Comparison of ENCODE assay signal across 20 cellular contexts in genomic region chr19:35015576-35016351, GRCh38. TPM values are rescaled to one million over a fixed set of nuclear protein-coding genes. Genes with fewer than 3 reads are reported as not detected.
DNase-seq lines count a peak whose midpoint lies in the region; ATAC-seq and TF ChIP-seq lines count a peak whose summit lies in the region.
"Had no signal": no experiment of that assay in that cellular context is flagged by ENCODE, and none has a peak within 500 bp of the region (broad histone marks: within the 10 kb centered on the region; RNA-seq: fewer than 3 reads in every experiment).

No MANE protein-coding gene starts in this region.

- peaks cover 11% of the 10 kb centered on the region for H3K4me1 Mint-ChIP-seq in endothelial cell (ENCODE audit: unreplicated experiment)

- TF ChIP-seq RAD21 in SK-N-SH (IDR thresholded peaks at IDR 0.05; ENCODE audit: low read length) = no peak

- DNase-seq in SK-N-SH (peak; percentile 23), HCEC 1CT (peak; percentile 25), endothelial cell (ENCODE audit: low spot score) (no peak), sciatic nerve (ENCODE audit: low spot score) (no peak), A673 (ENCODE audit: low spot score) (no peak)
- DNase-seq: 8988T; activated naive CD4-positive, alpha-beta T cell treated with anti-CD3 and anti-CD28 coated beads, Interleukin-2, amount 10 ng/mL, durations not matched to agents 7 days and 5 days; KBM-7; mammary epithelial cell; NCI-H526; stimulated activated naive CD4-positive, alpha-beta T cell treated with Interleukin-2 at 50 U/mL for 16 hours; T-helper 9 cell; transverse colon had no signal

- no peaks in the 10 kb centered on the region for H3F3A ChIP-seq in SK-N-SH (replicated peaks; ENCODE audit: insufficient read depth)

- peaks cover 21% of the 10 kb centered on the region for H3K27me3 Mint-ChIP-seq in endothelial cell (ENCODE audit: unreplicated experiment)
- H3K27me3 Mint-ChIP-seq: activated naive CD4-positive, alpha-beta T cell treated with anti-CD3 and anti-CD28 coated beads, Interleukin-2, amount 10 ng/mL, durations not matched to agents 7 days and 5 days; natural killer cell treated with Interleukin-12 subunit alpha and Interleukin-12 subunit beta and Interleukin-15 and Interleukin-18, amount 100 ng/mL, for 72 hours had no signal

- peaks cover 58% of the 10 kb centered on the region for H3K36me3 Mint-ChIP-seq in endothelial cell (ENCODE audit: low read depth, unreplicated experiment)

- H3K9ac ChIP-seq in SK-N-SH = no peak overlapping the region

- no peak overlapping the region for H3K4me2 ChIP-seq in SK-N-SH

- peak overlapping the region; percentile 49 for H3K4me3 Mint-ChIP-seq in endothelial cell (ENCODE audit: unreplicated experiment)
- H3K4me3 Mint-ChIP-seq: activated naive CD4-positive, alpha-beta T cell treated with anti-CD3 and anti-CD28 coated beads, Interleukin-2, amount 10 ng/mL, durations not matched to agents 7 days and 5 days; natural killer cell treated with Interleukin-12 subunit alpha and Interleukin-12 subunit beta and Interleukin-15 and Interleukin-18, amount 100 ng/mL, for 72 hours had no signal

- H3K79me2 ChIP-seq in SK-N-SH (ENCODE audit: insufficient read depth) = no peaks in the 10 kb centered on the region

- no peaks in the 10 kb centered on the region for H4K20me1 ChIP-seq in SK-N-SH (ENCODE audit: insufficient read depth)

- H3K9me3 ChIP-seq in SK-N-SH = no peaks in the 10 kb centered on the region
- no peaks in the 10 kb centered on the region for H3K9me3 ChIP-seq in A673 (ENCODE audit: low read depth, low read length, poor library complexity, severe bottlenecking)
- H3K9me3 ChIP-seq: breast epithelium, transverse colon had no signal

- no peaks in the 10 kb centered on the region for H3K9me2 ChIP-seq in SK-N-SH

- H3K4me1 ChIP-seq in SK-N-SH (ENCODE audit: control insufficient read depth in 1 of 2, insufficient read depth in 2 of 2, low read depth in 1 of 2, low read length in 1 of 2) = peaks cover 0 to 5% of the 10 kb centered on the region in 2 experiments; a peak in 1 of 4 replicates
- H3K4me1 ChIP-seq in A673 (ENCODE audit: insufficient read depth, low read length, poor library complexity, severe bottlenecking) = no peaks in the 10 kb centered on the region

- H3K4me3 ChIP-seq in SK-N-SH (ENCODE audit: low read depth in 2 of 2, low read length in 1 of 2) = no peak overlapping the region
- no peak overlapping the region for H3K4me3 ChIP-seq in A673 (ENCODE audit: low read depth, low read length, poor library complexity, severe bottlenecking)
- H3K4me3 ChIP-seq: breast epithelium, transverse colon had no signal

- H3K27me3 ChIP-seq in SK-N-SH (ENCODE audit: insufficient read depth) = no peaks in the 10 kb centered on the region
- H3K27me3 ChIP-seq in A673 (replicated peaks; ENCODE audit: insufficient read depth, low read depth, low read length, poor library complexity) = no peaks in the 10 kb centered on the region
- H3K27me3 ChIP-seq: breast epithelium, transverse colon had no signal

- no peak for TF ChIP-seq EP300 in SK-N-SH (IDR thresholded peaks at IDR 0.05; ENCODE audit: borderline replicate concordance in 1 of 2, low read depth in 1 of 2, low read length in 1 of 2)

- no peaks in the 10 kb centered on the region for H3K9me3 Mint-ChIP-seq in endothelial cell (ENCODE audit: unreplicated experiment)
- H3K9me3 Mint-ChIP-seq: activated naive CD4-positive, alpha-beta T cell treated with anti-CD3 and anti-CD28 coated beads, Interleukin-2, amount 10 ng/mL, durations not matched to agents 7 days and 5 days; natural killer cell treated with Interleukin-12 subunit alpha and Interleukin-12 subunit beta and Interleukin-15 and Interleukin-18, amount 100 ng/mL, for 72 hours had no signal

- H3K27ac Mint-ChIP-seq in endothelial cell (ENCODE audit: unreplicated experiment) = peak overlapping the region; percentile 31
- H3K27ac Mint-ChIP-seq: natural killer cell treated with Interleukin-12 subunit alpha and Interleukin-12 subunit beta and Interleukin-15 and Interleukin-18, amount 100 ng/mL, for 72 hours had no signal

- no TSS peak for BruUV-seq in A673 (replicated peaks; lab: Mats Ljungman, UMichigan)

- TF ChIP-seq CTCF in SK-N-SH (IDR thresholded peaks at IDR 0.05) = no peak
- TF ChIP-seq CTCF in endothelial cell (IDR thresholded peaks at IDR 0.05; ENCODE audit: unreplicated experiment) = no peak
- TF ChIP-seq CTCF in A673 (conservative IDR thresholded peaks at IDR 0.05; ENCODE audit: low read depth, low read length) = no peak

- H3K27ac ChIP-seq in SK-N-SH (ENCODE audit: low read depth in 2 of 2, low read length in 1 of 2) (no peak overlapping the region), A673 (ENCODE audit: low read depth, low read length, poor library complexity, severe bottlenecking) (no peak overlapping the region)
- H3K27ac ChIP-seq: transverse colon had no signal

- no peak overlapping the region for H2AFZ ChIP-seq in SK-N-SH (ENCODE audit: low read depth)

- WGBS in SK-N-SH (ENCODE audit: low lambda C conversion rate) = 93% methylated on average over 18 of the region's 19 CpGs

- ATAC-seq in SK-N-SH treated with all-trans-retinoic acid at 6 μM for 48 hours (no peak), sciatic nerve (peak; percentile 75), GM18870 (IDR thresholded peaks at IDR 0.05; ENCODE audit: unreplicated experiment) (no peak), GM21576 (IDR thresholded peaks at IDR 0.05; ENCODE audit: unreplicated experiment) (no peak)
- ATAC-seq: natural killer cell treated with Interleukin-12 subunit alpha and Interleukin-12 subunit beta and Interleukin-15 and Interleukin-18, amount 100 ng/mL, for 72 hours had no signal

- H3K36me3 ChIP-seq in SK-N-SH (replicated peaks in 1 of 2; ENCODE audit: control insufficient read depth in 1 of 2, insufficient read depth in 2 of 2, low read length in 1 of 2) (peaks cover 34 to 56% of the 10 kb centered on the region in 2 experiments), A673 (ENCODE audit: insufficient read depth, low read length, poor library complexity, severe bottlenecking) (peaks cover 77% of the 10 kb centered on the region)

- intact Hi-C loops in sciatic nerve (cut with DNase I) (no loop called here), A673 (cut with micrococcal nuclease; ENCODE audit: unreplicated experiment) (loop anchor here (10.0 kb wide), 1 partner anchor 181 kb away; no protein-coding TSS in a partner anchor)

- POLR2A ChIA-PET in SK-N-SH (lab: Yijun Ruan, JAX) (no interaction called here), A673 (lab: Charles Lee; ENCODE audit: low non-redundant PET) (no interaction called here)

- CTCF ChIA-PET in SK-N-SH (lab: Yijun Ruan, JAX) = interaction anchor here (1.2 to 3.0 kb wide), 4 partner anchors 28 to 376 kb away, joined by 3 to 13 read pairs (median 8); no protein-coding TSS in a partner anchor
- CTCF ChIA-PET in A673 (lab: Charles Lee) = no interaction called here

TF ChIP-seq in SK-N-SH, 30 proteins besides CTCF, POLR2A, EP300 and RAD21 (continues in another document):
- TF ChIP-seq PBX3 (IDR thresholded peaks at IDR 0.05) (no peak), NFIC (IDR thresholded peaks at IDR 0.05; ENCODE audit: borderline replicate concordance) (no peak)

TF ChIP-seq in SK-N-SH treated with all-trans-retinoic acid at 6 μM for 48 hours, 23 proteins besides CTCF, POLR2A, EP300 and RAD21 (continues in another document):
- TF ChIP-seq RARB (CRISPR knock-in tag; IDR thresholded peaks at IDR 0.05) = no peak
- TF ChIP-seq GLIS3 (CRISPR knock-in tag; IDR thresholded peaks at IDR 0.05) = no peak
- no peak for TF ChIP-seq POU6F1 (CRISPR knock-in tag; IDR thresholded peaks at IDR 0.05; ENCODE audit: borderline replicate concordance, low read depth)
- TF ChIP-seq TCF4 (CRISPR knock-in tag; IDR thresholded peaks at IDR 0.05; ENCODE audit: borderline replicate concordance) = no peak
- no peak for TF ChIP-seq TOX (CRISPR knock-in tag; IDR thresholded peaks at IDR 0.05; ENCODE audit: borderline replicate concordance)

RNA-seq across cellular contexts. Expression of gene SCN1B, which starts 14.5 kb away (rescaled TPM):
- polyA plus RNA-seq in SK-N-SH (2012; rRNA removed) = 10.3 and 10.5 TPM in 2 replicates
- polyA plus RNA-seq in SK-N-SH (2012; cell fraction: cytosol; rRNA removed) = 7.0 and 8.3 TPM in 2 replicates
- polyA plus RNA-seq in SK-N-SH (2012; cell fraction: nucleus; rRNA removed) = 11.6 and 13.4 TPM in 2 replicates
- total RNA-seq in endothelial cell (ENCODE audit: unreplicated experiment) (0.62 TPM), sciatic nerve (13.8 TPM), A673 (2021) (2.0 and 2.3 TPM in 2 replicates)

RNA-seq across cellular contexts. Expression of gene GRAMD1A, which starts 15.6 kb away (rescaled TPM):
- 64.6 and 81.9 TPM in 2 replicates for polyA plus RNA-seq in SK-N-SH (2012; rRNA removed)
- 55.0 and 68.3 TPM in 2 replicates for polyA plus RNA-seq in SK-N-SH (2012; cell fraction: cytosol; rRNA removed)
- 145 and 165 TPM in 2 replicates for polyA plus RNA-seq in SK-N-SH (2012; cell fraction: nucleus; rRNA removed)
- total RNA-seq in endothelial cell (ENCODE audit: unreplicated experiment) (156 TPM), sciatic nerve (81.2 TPM), A673 (2021) (87.3 and 101 TPM in 2 replicates)

RNA-seq across cellular contexts. Expression of gene HPN, which starts 25.8 kb away (rescaled TPM):
- polyA plus RNA-seq in SK-N-SH (2012; rRNA removed) = 0.05 TPM in 1 of 2 replicates, not detected in the other
- 0.03 TPM in 1 of 2 replicates, not detected in the other for polyA plus RNA-seq in SK-N-SH (2012; cell fraction: cytosol; rRNA removed)
- 0.07 and 0.15 TPM in 2 replicates for polyA plus RNA-seq in SK-N-SH (2012; cell fraction: nucleus; rRNA removed)
- total RNA-seq in endothelial cell (ENCODE audit: unreplicated experiment) (1.3 TPM), sciatic nerve (1.1 TPM), A673 (2021) (not detected in 2 replicates)
- total RNA-seq: dermis microvascular lymphatic vessel endothelial cell, pulmonary artery endothelial cell had no signal
- polyA plus RNA-seq: mammary epithelial cell had no signal

RNA-seq across cellular contexts. Expression of gene ZNF792, which starts 51.7 kb away (rescaled TPM):
- polyA plus RNA-seq in SK-N-SH (2012; rRNA removed) = 1.5 and 2.1 TPM in 2 replicates
- polyA plus RNA-seq in SK-N-SH (2012; cell fraction: cytosol; rRNA removed) = 1.2 and 1.7 TPM in 2 replicates
- 1.9 and 2.5 TPM in 2 replicates for polyA plus RNA-seq in SK-N-SH (2012; cell fraction: nucleus; rRNA removed)
- total RNA-seq in endothelial cell (ENCODE audit: unreplicated experiment) (68.6 TPM), sciatic nerve (9.0 TPM), A673 (2021) (15.4 and 15.5 TPM in 2 replicates)

Comparison
In these comparisons a context has a peak if more than half of its experiments do, and no peak if none do; other contexts are left out.
1. DNase-seq: peak in SK-N-SH (single experiment) and HCEC 1CT (single experiment); none in endothelial cell (single experiment), sciatic nerve (single experiment) and A673 (single experiment).